ENCODE assay signal across 1 cellular context in the genomic region with DNA sequence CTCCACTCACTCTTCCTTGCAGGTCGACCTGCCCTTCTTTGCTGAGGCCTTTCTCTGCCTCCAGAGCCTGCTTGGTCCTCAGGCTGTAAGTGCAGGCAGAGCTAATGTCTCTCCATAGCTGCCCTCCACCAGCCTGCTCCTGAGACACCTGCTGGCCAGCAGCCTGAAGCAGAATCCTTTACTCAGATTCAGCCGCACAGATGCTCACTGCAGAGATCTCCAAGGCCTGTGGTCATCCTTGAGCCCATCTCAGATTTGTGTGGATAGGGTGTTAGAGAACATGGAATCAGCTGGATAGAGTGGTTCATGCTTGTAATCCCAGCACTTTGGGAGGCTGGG.
TF ChIP-seq lines count a peak whose summit lies in the region.

No MANE protein-coding gene starts in this region.

TF ChIP-seq in GM12878, 131 proteins besides CTCF, POLR2A, EP300 and RAD21:
- TF ChIP-seq SP1 (IDR thresholded peaks at IDR 0.05; ENCODE audit: low read depth, low read length) (no peak), CBX3 (IDR thresholded peaks at IDR 0.05; ENCODE audit: borderline replicate concordance, low read depth) (no peak), ZBED1 (IDR thresholded peaks at IDR 0.05; ENCODE audit: borderline replicate concordance) (0 out of 2 replicates have a peak, but pooled peaks have one; percentile 20), RFX5 (IDR thresholded peaks at IDR 0.05; ENCODE audit: low read depth, low read length) (no peak), POLR2AphosphoS2 (IDR thresholded peaks at IDR 0.05; ENCODE audit: low read depth, low read length) (peak; percentile 24; the same call in 1 of the 2 replicates)
